19 cellular contexts compared by ENCODE assay signal in genomic region chr18:61833978-61834377, GRCh38. TPM values are rescaled to one million over a fixed set of nuclear protein-coding genes. Genes with fewer than 3 reads are reported as not detected.
DNase-seq lines count a peak whose midpoint lies in the region; ATAC-seq and TF ChIP-seq lines count a peak whose summit lies in the region.
"Had no signal": no experiment of that assay in that cellular context is flagged by ENCODE, and none has a peak within 500 bp of the region (broad histone marks: within the 10 kb centered on the region; RNA-seq: fewer than 3 reads in every experiment).

No MANE protein-coding gene starts in this region.

- H3K36me3 ChIP-seq in heart left ventricle: no peaks in the 10 kb centered on the region
- H3K36me3 ChIP-seq: ascending aorta, neural progenitor cell, stomach had no signal

- peak overlapping the region in 9 of 12 donors; percentile 13 to 71 (median 49) for H3K27ac ChIP-seq in heart left ventricle
- H3K27ac ChIP-seq: ascending aorta, neural progenitor cell had no signal

- intact Hi-C loops in natural killer cell (cut with micrococcal nuclease): no loop called here
- intact Hi-C loops in heart left ventricle (cut with DNase I): loop anchor here in 3 of 10 donors (5.0 to 10.0 kb wide), 3 partner anchors 51 to 89 kb away; partner anchors contain the start of gene RNF152 (in 2 of the 3)

- H3K4me1 Mint-ChIP-seq in natural killer cell treated with Interleukin-12 subunit alpha and Interleukin-12 subunit beta and Interleukin-15 and Interleukin-18, amount 100 ng/mL, for 72 hours (ENCODE audit: low read depth in 2 of 2): peaks cover 11 to 18% of the 10 kb centered on the region in 2 donors
- peaks cover 18 to 19% of the 10 kb centered on the region in 2 donors for H3K4me1 Mint-ChIP-seq in natural killer cell
- H3K4me1 Mint-ChIP-seq in activated T-helper 17 cell treated with anti-CD3 and anti-CD28 coated beads, Interleukin-2, amount 50 U/mL, for 72 hours: peaks cover 18% of the 10 kb centered on the region

- no peak overlapping the region for H3K4me3 ChIP-seq in heart left ventricle
- H3K4me3 ChIP-seq: ascending aorta, neural progenitor cell, stomach had no signal

- no peak for ATAC-seq in natural killer cell treated with Interleukin-12 subunit alpha and Interleukin-12 subunit beta and Interleukin-15 and Interleukin-18, amount 100 ng/mL, for 72 hours
- no peak for ATAC-seq in natural killer cell
- ATAC-seq in activated T-helper 17 cell treated with anti-CD3 and anti-CD28 coated beads, Interleukin-2, amount 50 U/mL, for 72 hours (replicated peaks): no peak
- peak in 3 of 4 donors; percentile 51 to 57 (median 57) for ATAC-seq in heart left ventricle
- ATAC-seq in HG02981 (IDR thresholded peaks at IDR 0.05; ENCODE audit: unreplicated experiment): no peak

- no peak for DNase-seq in natural killer cell treated with Interleukin-12 subunit alpha and Interleukin-12 subunit beta and Interleukin-15 and Interleukin-18, amount 100 ng/mL, for 72 hours (ENCODE audit: low spot score)
- DNase-seq in natural killer cell (no peak), heart left ventricle (peak in 1 of 5 donors; percentile 21), Ammon's horn (ENCODE audit: low spot score) (no peak), A172 (ENCODE audit: low spot score) (no peak), hypothalamus (lab: John Stamatoyannopoulos, UW) (no peak)
- DNase-seq: activated CD4-positive, alpha-beta T cell treated with anti-CD3 and anti-CD28 coated beads, Interleukin-2, amount 10 ng/mL, durations not matched to agents 7 days and 5 days; activated CD8-positive, alpha-beta memory T cell treated with anti-CD3 and anti-CD28 coated beads, Interleukin-2, amount 50 U/mL, for 48 hours; cortex of kidney; NCI-H1092 treated with DMSO at 0.1 percent for 48 hours; NCI-H69; stimulated activated CD4-positive, alpha-beta T cell treated with anti-CD3 and anti-CD28 coated beads, Interleukin-2, amount 100 ng/mL, for 24 hours; stomach had no signal

- peaks cover 0 to 74% (median 36%) of the 10 kb centered on the region in 12 donors for H3K4me1 ChIP-seq in heart left ventricle
- H3K4me1 ChIP-seq: neural progenitor cell had no signal

- no peaks in the 10 kb centered on the region for H3K9me3 Mint-ChIP-seq in natural killer cell treated with Interleukin-12 subunit alpha and Interleukin-12 subunit beta and Interleukin-15 and Interleukin-18, amount 100 ng/mL, for 72 hours
- H3K9me3 Mint-ChIP-seq in natural killer cell: no peaks in the 10 kb centered on the region
- no peaks in the 10 kb centered on the region for H3K9me3 Mint-ChIP-seq in activated T-helper 17 cell treated with anti-CD3 and anti-CD28 coated beads, Interleukin-2, amount 50 U/mL, for 72 hours
- H3K9me3 Mint-ChIP-seq: activated CD4-positive, alpha-beta T cell treated with anti-CD3 and anti-CD28 coated beads, Interleukin-2, amount 10 ng/mL, durations not matched to agents 7 days and 5 days had no signal

- no peak for TF ChIP-seq POLR2A in heart left ventricle (IDR thresholded peaks at IDR 0.05)

- peak overlapping the region; percentile 19 for H3K4me3 Mint-ChIP-seq in natural killer cell treated with Interleukin-12 subunit alpha and Interleukin-12 subunit beta and Interleukin-15 and Interleukin-18, amount 100 ng/mL, for 72 hours
- H3K4me3 Mint-ChIP-seq in natural killer cell: no peak overlapping the region
- peak overlapping the region; percentile 28 for H3K4me3 Mint-ChIP-seq in activated T-helper 17 cell treated with anti-CD3 and anti-CD28 coated beads, Interleukin-2, amount 50 U/mL, for 72 hours
- H3K4me3 Mint-ChIP-seq: activated CD4-positive, alpha-beta T cell treated with anti-CD3 and anti-CD28 coated beads, Interleukin-2, amount 10 ng/mL, durations not matched to agents 7 days and 5 days; IgD-negative memory B cell; mesothelial cell of epicardium; neural progenitor cell had no signal

- peaks cover 16 to 26% of the 10 kb centered on the region in 2 donors for H3K27me3 Mint-ChIP-seq in natural killer cell treated with Interleukin-12 subunit alpha and Interleukin-12 subunit beta and Interleukin-15 and Interleukin-18, amount 100 ng/mL, for 72 hours
- peaks cover 13% of the 10 kb centered on the region in 2 donors for H3K27me3 Mint-ChIP-seq in natural killer cell (ENCODE audit: low read depth in 2 of 2)
- peaks cover 2% of the 10 kb centered on the region for H3K27me3 Mint-ChIP-seq in activated T-helper 17 cell treated with anti-CD3 and anti-CD28 coated beads, Interleukin-2, amount 50 U/mL, for 72 hours

- no peak overlapping the region for H3K27ac Mint-ChIP-seq in natural killer cell treated with Interleukin-12 subunit alpha and Interleukin-12 subunit beta and Interleukin-15 and Interleukin-18, amount 100 ng/mL, for 72 hours
- H3K27ac Mint-ChIP-seq in natural killer cell: peak overlapping the region in 1 of 2 donors; percentile 57
- H3K27ac Mint-ChIP-seq in activated T-helper 17 cell treated with anti-CD3 and anti-CD28 coated beads, Interleukin-2, amount 50 U/mL, for 72 hours: no peak overlapping the region
- H3K27ac Mint-ChIP-seq: activated CD4-positive, alpha-beta T cell treated with anti-CD3 and anti-CD28 coated beads, Interleukin-2, amount 10 ng/mL, durations not matched to agents 7 days and 5 days; mesothelial cell of epicardium; neural progenitor cell had no signal

- H3K36me3 Mint-ChIP-seq in natural killer cell treated with Interleukin-12 subunit alpha and Interleukin-12 subunit beta and Interleukin-15 and Interleukin-18, amount 100 ng/mL, for 72 hours: no peaks in the 10 kb centered on the region
- H3K36me3 Mint-ChIP-seq in natural killer cell: no peaks in the 10 kb centered on the region
- no peaks in the 10 kb centered on the region for H3K36me3 Mint-ChIP-seq in activated T-helper 17 cell treated with anti-CD3 and anti-CD28 coated beads, Interleukin-2, amount 50 U/mL, for 72 hours (ENCODE audit: low read depth)

- peaks cover 0 to 37% (median 0%) of the 10 kb centered on the region in 9 donors for H3K27me3 ChIP-seq in heart left ventricle
- H3K27me3 ChIP-seq: ascending aorta, neural progenitor cell, stomach had no signal

- peaks cover 0 to 9% (median 0%) of the 10 kb centered on the region in 12 donors for H3K9me3 ChIP-seq in heart left ventricle
- H3K9me3 ChIP-seq: ascending aorta, stomach had no signal

- 49 to 60% (median 57%) methylated on average over 4 of the region's 4 CpGs for WGBS in heart left ventricle, 4 donors

- no peak for TF ChIP-seq CTCF in natural killer cell (IDR thresholded peaks at IDR 0.05)
- TF ChIP-seq CTCF in heart left ventricle (IDR thresholded peaks at IDR 0.05): no peak

RNA-seq across cellular contexts. Expression of gene RNF152, which starts 58.8 kb away (rescaled TPM):
- total RNA-seq in natural killer cell treated with Interleukin-12 subunit alpha and Interleukin-12 subunit beta and Interleukin-15 and Interleukin-18, amount 100 ng/mL, for 72 hours: under 1 TPM; 0.73 to 0.95 TPM
- total RNA-seq in natural killer cell (1 to 10 TPM in 1 of 3 donors, under 1 TPM in 2; 0.49 to 1.3 (median 0.50) TPM), heart left ventricle (10 to 100 TPM in 7 of 9 donors, 1 to 10 TPM in 2; 7.5 to 24.0 (median 11.1) TPM)
- under 1 TPM in 1 of 2 donors, not detected in 1; 0.11 TPM for total RNA-seq in activated T-helper 17 cell treated with anti-CD3 and anti-CD28 coated beads, Interleukin-2, amount 50 U/mL, for 72 hours
- 1 to 10 TPM; 2.8 to 3.9 TPM for polyA plus RNA-seq in heart left ventricle
- 0.84 and 0.95 TPM in 2 replicates for total RNA-seq in A172 (2014; rRNA removed; shearing (Covaris generic))
- polyA plus RNA-seq: IgD-negative memory B cell had no signal

Comparison
In these comparisons a context has a peak if more than half of its experiments do, and no peak if none do; other contexts are left out.
1. ATAC-seq: peak in heart left ventricle (3 of 4); none in natural killer cell treated with Interleukin-12 subunit alpha and Interleukin-12 subunit beta and Interleukin-15 and Interleukin-18, amount 100 ng/mL, for 72 hours (0 of 2), natural killer cell (0 of 3), activated T-helper 17 cell treated with anti-CD3 and anti-CD28 coated beads, Interleukin-2, amount 50 U/mL, for 72 hours (single experiment) and HG02981 (single experiment).